Comparison of ENCODE assay signal across 8 cellular contexts in genomic region chr2:31598694-31599093, GRCh38. TPM values are rescaled to one million over a fixed set of nuclear protein-coding genes. Genes with fewer than 3 reads are reported as not detected.
"Had no signal": no experiment of that assay in that cellular context is flagged by ENCODE, and none has a peak within 500 bp of the region (broad histone marks: within the 10 kb centered on the region; RNA-seq: fewer than 3 reads in every experiment).

No MANE protein-coding gene starts in this region.

- FAIRE-seq: G401.6, GM12891, GM12892, GM18507, GM19239 had no signal

- DNase-seq: GDM1, GF-D8 had no signal

RNA-seq across cellular contexts. Expression of gene SRD5A2, which starts 18.0 kb away (rescaled TPM):
- total RNA-seq: G401 had no signal
